In genomic region chr16:82156761-82157654, GRCh38 we compare ENCODE assay signal across 14 cellular contexts. TPM values are rescaled to one million over a fixed set of nuclear protein-coding genes. Genes with fewer than 3 reads are reported as not detected.
DNase-seq lines count a peak whose midpoint lies in the region; TF ChIP-seq lines count a peak whose summit lies in the region.
"Had no signal": no experiment of that assay in that cellular context is flagged by ENCODE, and none has a peak within 500 bp of the region (broad histone marks: within the 10 kb centered on the region; RNA-seq: fewer than 3 reads in every experiment).

No MANE protein-coding gene starts in this region.

- H3K27ac Mint-ChIP-seq in osteocyte (ENCODE audit: unreplicated experiment) = no peak overlapping the region

- H3K9ac ChIP-seq in MM.1S (ENCODE audit: low read length) (no peak overlapping the region), fibroblast of lung (ENCODE audit: insufficient read depth, low read length) (no peak overlapping the region)

- peak overlapping the region; percentile 59; the same call in 1 of the 2 replicates for H3K27ac ChIP-seq in MM.1S (ENCODE audit: low read length)
- peak overlapping the region; percentile 5 for H3K27ac ChIP-seq in fibroblast of lung (ENCODE audit: insufficient read depth, low read length)
- H3K27ac ChIP-seq in osteoblast (ENCODE audit: low read depth, low read length) = peak overlapping the region; percentile 22
- H3K27ac ChIP-seq: foreskin keratinocyte, SJCRH30 had no signal

- H3K9me2 ChIP-seq in MM.1S (replicated peaks; ENCODE audit: insufficient read depth, low read length) = no peaks in the 10 kb centered on the region

- H3K4me2 ChIP-seq in MM.1S (ENCODE audit: low read depth, low read length) = peak overlapping the region; percentile 54; the same call in 1 of the 2 replicates
- peak overlapping the region; percentile 7 for H3K4me2 ChIP-seq in fibroblast of lung (ENCODE audit: extremely low read depth, insufficient read depth, low read length)
- H3K4me2 ChIP-seq in osteoblast (ENCODE audit: insufficient read depth, low read length) = no peak overlapping the region

- peaks cover 11% of the 10 kb centered on the region for H3K9me3 Mint-ChIP-seq in osteocyte (ENCODE audit: unreplicated experiment)

- POLR2A ChIA-PET in BJ (lab: Charles Lee) = no interaction called here

- H3K36me3 ChIP-seq in BJ (ENCODE audit: control insufficient read depth, insufficient read depth, low read length) = peaks cover 5% of the 10 kb centered on the region
- H3K36me3 ChIP-seq in MM.1S (replicated peaks; ENCODE audit: insufficient read depth, low read length) = no peaks in the 10 kb centered on the region
- peaks cover 5% of the 10 kb centered on the region for H3K36me3 ChIP-seq in fibroblast of lung (ENCODE audit: control insufficient read depth, insufficient read depth, low read length)
- H3K36me3 ChIP-seq in osteoblast (ENCODE audit: insufficient read depth, low read length) = peaks cover 23% of the 10 kb centered on the region
- H3K36me3 ChIP-seq: MG63 had no signal

- peaks cover 3% of the 10 kb centered on the region for H3K4me1 Mint-ChIP-seq in osteocyte (ENCODE audit: unreplicated experiment)

- H2AFZ ChIP-seq in MM.1S (ENCODE audit: low read length) (no peak overlapping the region), fibroblast of lung (ENCODE audit: low read length) (no peak overlapping the region), osteoblast (ENCODE audit: low read length) (no peak overlapping the region)

- H3K27me3 ChIP-seq in BJ (ENCODE audit: control insufficient read depth, insufficient read depth, low read length) (no peaks in the 10 kb centered on the region), MM.1S (replicated peaks; ENCODE audit: insufficient read depth, low read length) (no peaks in the 10 kb centered on the region), fibroblast of lung (ENCODE audit: control insufficient read depth, insufficient read depth, low read length) (no peaks in the 10 kb centered on the region), osteoblast (ENCODE audit: insufficient read depth, low read length) (no peaks in the 10 kb centered on the region)
- H3K27me3 ChIP-seq: foreskin keratinocyte, MG63, SJCRH30 had no signal

- no peaks in the 10 kb centered on the region for H3K9me3 ChIP-seq in MM.1S (replicated peaks; ENCODE audit: insufficient read depth, low read length)
- no peaks in the 10 kb centered on the region for H3K9me3 ChIP-seq in fibroblast of lung (ENCODE audit: control insufficient read depth, insufficient read depth, low read depth, low read length)
- no peaks in the 10 kb centered on the region for H3K9me3 ChIP-seq in osteoblast (ENCODE audit: low read depth, low read length)
- H3K9me3 ChIP-seq: MG63, SJCRH30 had no signal

- H3K4me3 ChIP-seq in BJ (ENCODE audit: low read depth, low read length) = no peak overlapping the region
- H3K4me3 ChIP-seq in MM.1S (ENCODE audit: low read length) = no peak overlapping the region; the same call in 1 of the 2 replicates
- no peak overlapping the region for H3K4me3 ChIP-seq in fibroblast of lung (replicated peaks in 1 of 4; ENCODE audit: control extremely low read depth in 1 of 4, insufficient read depth in 1 of 4, low read depth in 3 of 4, low read length in 4 of 4)
- H3K4me3 ChIP-seq in osteoblast (ENCODE audit: insufficient read depth, low read length) = no peak overlapping the region
- H3K4me3 ChIP-seq: MG63, SJCRH30 had no signal

- H3K79me2 ChIP-seq in MM.1S (ENCODE audit: low read length) = peaks cover 7% of the 10 kb centered on the region
- H3K79me2 ChIP-seq in fibroblast of lung (ENCODE audit: control insufficient read depth, insufficient read depth, low read length) = peaks cover 8% of the 10 kb centered on the region
- H3K79me2 ChIP-seq in osteoblast (ENCODE audit: insufficient read depth, low read length) = peaks cover 33% of the 10 kb centered on the region

- no peak overlapping the region for H3K4me3 Mint-ChIP-seq in osteocyte (ENCODE audit: unreplicated experiment)

- CTCF ChIA-PET in BJ (lab: Yijun Ruan, JAX) = no interaction called here

- peaks cover 18% of the 10 kb centered on the region for H3K36me3 Mint-ChIP-seq in osteocyte (ENCODE audit: unreplicated experiment)

- H3K4me1 ChIP-seq in MM.1S (ENCODE audit: low read length) = peaks cover 8% of the 10 kb centered on the region
- peaks cover 4% of the 10 kb centered on the region for H3K4me1 ChIP-seq in fibroblast of lung (ENCODE audit: control insufficient read depth, extremely low read depth, insufficient read depth, low read length)
- peaks cover 11% of the 10 kb centered on the region for H3K4me1 ChIP-seq in osteoblast (ENCODE audit: insufficient read depth, low read length)
- H3K4me1 ChIP-seq: SJCRH30 had no signal

- H4K20me1 ChIP-seq in MM.1S (ENCODE audit: insufficient read depth, low read length) (no peaks in the 10 kb centered on the region), fibroblast of lung (ENCODE audit: control insufficient read depth, extremely low read depth, insufficient read depth, low read length) (no peaks in the 10 kb centered on the region), osteoblast (ENCODE audit: insufficient read depth, low read length) (peaks cover 16% of the 10 kb centered on the region)

- TF ChIP-seq CTCF in BJ (IDR thresholded peaks at IDR 0.05; ENCODE audit: insufficient read depth, low read depth, low read length) (no peak), MM.1S (IDR thresholded peaks at IDR 0.05; ENCODE audit: low read length) (no peak), fibroblast of lung (conservative IDR thresholded peaks at IDR 0.05 in 1 of 2, IDR thresholded peaks at IDR 0.05 in 1 of 2; ENCODE audit: low read depth in 1 of 2, low read length in 2 of 2) (no peak), osteoblast (IDR thresholded peaks at IDR 0.05; ENCODE audit: extremely low read depth, low read depth, low read length) (no peak), osteocyte (IDR thresholded peaks at IDR 0.05) (no peak)

- DNase-seq in BJ (ENCODE audit: low read depth) = peak; percentile 41
- DNase-seq in MM.1S = no peak
- peak; percentile 22 to 67 for DNase-seq in fibroblast of lung (ENCODE audit: low read depth in 2 of 2)
- no peak for DNase-seq in osteoblast (ENCODE audit: insufficient read length, low spot score, missing footprints)
- no peak for DNase-seq in osteocyte (ENCODE audit: extremely low spot score, unreplicated experiment)
- no peak for DNase-seq in stimulated activated CD8-positive, alpha-beta memory T cell treated with anti-CD3 and anti-CD28 coated beads, Interleukin-4, amount 100 ng/mL, for 48 hours
- DNase-seq in COLO668 (lab: John Stamatoyannopoulos, UW; ENCODE audit: unreplicated experiment) = no peak
- no peak for DNase-seq in SKM-1 treated with dmso at 0.1 percent for 144 hours (lab: John Stamatoyannopoulos, UW; ENCODE audit: unreplicated experiment)
- DNase-seq: activated naive CD4-positive, alpha-beta T cell treated with anti-CD3 and anti-CD28 coated beads, Interleukin-2, amount 50 U/mL, for 16 hours; EL; foreskin keratinocyte; MG63; SJCRH30; stimulated activated CD4-positive, alpha-beta T cell treated with anti-CD3 and anti-CD28 coated beads, Interleukin-15, amount 100 ng/mL, for 24 hours had no signal

- H3F3A ChIP-seq in MM.1S (ENCODE audit: insufficient read depth, low read length) = peaks cover 17% of the 10 kb centered on the region

- H3K27me3 Mint-ChIP-seq in osteocyte (ENCODE audit: unreplicated experiment) = no peaks in the 10 kb centered on the region

RNA-seq across cellular contexts. Expression of gene MPHOSPH6, which starts 13.0 kb away (rescaled TPM):
- 3.9 and 10.8 TPM in 2 replicates for polyA plus RNA-seq in BJ (2011; rRNA removed)
- polyA minus RNA-seq in BJ (2011; rRNA and poly(A)+ RNA removed) = 1.8 and 1.9 TPM in 2 replicates
- 19.5 and 30.4 TPM in 2 replicates for total RNA-seq in fibroblast of lung
- polyA plus RNA-seq in fibroblast of lung = 36.5 and 57.4 TPM in 2 replicates
- 33.4 and 47.6 TPM in 2 replicates for polyA plus RNA-seq in fibroblast of lung (2012)
- 0.78 TPM in 1 of 2 replicates, not detected in the other for polyA minus RNA-seq in fibroblast of lung (ENCODE audit: low replicate concordance)
- 20.9 and 23.9 TPM in 2 replicates for total RNA-seq in osteoblast
- 13.6 and 14.9 TPM in 2 replicates for total RNA-seq in osteocyte

Comparison
In these comparisons a context has a peak if more than half of its experiments do, and no peak if none do; other contexts are left out.
1. DNase-seq: peak in BJ (single experiment) and fibroblast of lung (2 of 2); none in MM.1S (single experiment), osteoblast (single experiment), osteocyte (single experiment), stimulated activated CD8-positive, alpha-beta memory T cell treated with anti-CD3 and anti-CD28 coated beads, Interleukin-4, amount 100 ng/mL, for 48 hours (single experiment), COLO668 (single experiment) and SKM-1 treated with dmso at 0.1 percent for 144 hours (single experiment).
2. H3K27ac ChIP-seq: peak in every context shown above with its lines; median percentile 59 in MM.1S; 22 in osteoblast; 5 in fibroblast of lung.